Comparison of ENCODE assay signal across 8 cellular contexts in the genomic region with DNA sequence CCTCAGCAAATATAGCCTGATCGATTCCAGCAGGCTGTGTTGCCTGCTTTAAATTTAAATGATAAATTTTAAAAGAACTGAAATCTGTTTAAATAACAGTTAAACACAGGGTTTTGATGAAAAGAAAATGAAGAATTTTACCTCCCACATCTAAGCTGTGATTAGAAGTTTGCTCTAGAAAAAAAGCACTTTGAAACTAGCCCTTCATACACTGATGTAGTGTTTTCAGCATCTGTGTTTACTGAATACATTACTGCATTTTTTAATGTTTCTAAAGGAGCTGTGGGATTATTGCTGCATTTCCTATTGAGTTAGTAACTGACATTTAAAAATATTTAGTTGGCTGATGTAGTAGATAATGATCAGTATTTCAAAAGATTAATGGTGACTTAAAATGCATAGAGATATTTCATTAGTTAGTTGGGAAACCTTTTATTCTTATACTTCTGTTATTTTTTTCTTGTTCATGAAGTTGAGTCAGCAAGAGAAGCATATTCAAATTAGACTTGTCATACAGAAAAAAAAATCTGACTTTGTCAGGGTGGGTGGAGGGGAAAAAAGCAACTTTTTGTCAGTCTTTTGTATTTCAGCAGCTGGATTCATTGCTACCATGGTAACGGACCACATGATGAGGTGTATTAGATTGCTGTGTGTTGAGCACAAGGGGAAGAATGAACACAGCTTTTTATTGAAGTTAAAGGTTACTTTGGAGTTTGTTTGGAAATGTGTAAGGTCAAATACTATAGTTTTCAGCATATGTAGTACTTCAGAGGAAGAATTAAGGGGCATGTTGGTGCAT. TPM values are rescaled to one million over a fixed set of nuclear protein-coding genes. Genes with fewer than 3 reads are reported as not detected.
DNase-seq lines count a peak whose midpoint lies in the region; ATAC-seq, FAIRE-seq and TF ChIP-seq lines count a peak whose summit lies in the region.
"Had no signal": no experiment of that assay in that cellular context is flagged by ENCODE, and none has a peak within 500 bp of the region (broad histone marks: within the 10 kb centered on the region; RNA-seq: fewer than 3 reads in every experiment).

A gene (plus strand): TSS at position 668 of the 799 bp plus-strand sequence. CDS start 45,679 bp downstream, outside the sequence.

- no peak for TF ChIP-seq POLR2A in GM12891 (IDR thresholded peaks at IDR 0.05; ENCODE audit: low read depth, low read length)

- no peaks in the 10 kb centered on the region for H3K36me3 ChIP-seq in MG63

- no peaks in the 10 kb centered on the region for H3K36me3 Mint-ChIP-seq in activated naive CD4-positive, alpha-beta T cell treated with anti-CD3 and anti-CD28 coated beads for 36 hours (ENCODE audit: low read depth)

- CTCF ChIA-PET in activated naive CD4-positive, alpha-beta T cell treated with anti-CD3 and anti-CD28 coated beads for 36 hours (lab: Charles Lee), result interaction anchor here (1.6 kb wide), 1 partner anchor 48 kb away, joined by 6 read pairs; no protein-coding TSS in a partner anchor

- H3K4me3 ChIP-seq in MG63, result no peak within 1 kb of the TSS

- H3K9me3 Mint-ChIP-seq in activated naive CD4-positive, alpha-beta T cell treated with anti-CD3 and anti-CD28 coated beads for 36 hours, result no peaks in the 10 kb centered on the region
- H3K9me3 Mint-ChIP-seq: T-helper 1 cell treated with Interleukin-12 subunit alpha and Interleukin-12 subunit beta and Interleukin-4 antibody, amounts not matched to agents 30 μg/mL and 1 μg/mL, for 36 hours had no signal

- no peaks in the 10 kb centered on the region for H3K4me1 Mint-ChIP-seq in activated naive CD4-positive, alpha-beta T cell treated with anti-CD3 and anti-CD28 coated beads for 36 hours (ENCODE audit: low read depth)

- H3K9me3 ChIP-seq in MG63, result no peaks in the 10 kb centered on the region

- no peak within 1 kb of the TSS for H3K27ac Mint-ChIP-seq in activated naive CD4-positive, alpha-beta T cell treated with anti-CD3 and anti-CD28 coated beads for 36 hours
- H3K27ac Mint-ChIP-seq: T-helper 1 cell treated with Interleukin-12 subunit alpha and Interleukin-12 subunit beta and Interleukin-4 antibody, amounts not matched to agents 30 μg/mL and 1 μg/mL, for 36 hours had no signal

- no peaks in the 10 kb centered on the region for H3K27me3 ChIP-seq in MG63

- FAIRE-seq in GM12891 (lab: Jason Lieb, UNC), result no peak

- no peak within 1 kb of the TSS for H3K4me3 Mint-ChIP-seq in activated naive CD4-positive, alpha-beta T cell treated with anti-CD3 and anti-CD28 coated beads for 36 hours
- H3K4me3 Mint-ChIP-seq: T-helper 1 cell treated with Interleukin-12 subunit alpha and Interleukin-12 subunit beta and Interleukin-4 antibody, amounts not matched to agents 30 μg/mL and 1 μg/mL, for 36 hours had no signal

- H3K27me3 Mint-ChIP-seq in activated naive CD4-positive, alpha-beta T cell treated with anti-CD3 and anti-CD28 coated beads for 36 hours (ENCODE audit: low read depth), result peaks cover 11% of the 10 kb centered on the region

- intact Hi-C loops in posterior vena cava (cut with DNase I), result loop anchor here in 1 of 2 donors (5.0 kb wide), 2 partner anchors 367 to 382 kb away; no protein-coding TSS in a partner anchor
- intact Hi-C loops in activated naive CD4-positive, alpha-beta T cell treated with anti-CD3 and anti-CD28 coated beads for 36 hours (cut with micrococcal nuclease), result no loop called here

- DNase-seq in MG63 (peak; percentile 2), SW480 (ENCODE audit: low spot score) (peak; percentile 1), globus pallidus (ENCODE audit: low spot score) (peak; percentile 68), posterior vena cava (ENCODE audit: low spot score) (no peak), GM12891 (ENCODE audit: insufficient read length, low spot score) (no peak)
- no peak for DNase-seq in activated naive CD4-positive, alpha-beta T cell treated with anti-CD3 and anti-CD28 coated beads for 36 hours

- ATAC-seq in HG03457 (IDR thresholded peaks at IDR 0.05; ENCODE audit: unreplicated experiment), result no peak

TF ChIP-seq in GM12891, 5 proteins besides CTCF, POLR2A, EP300 and RAD21:
- TF ChIP-seq TAF1 (IDR thresholded peaks at IDR 0.05; ENCODE audit: low read depth, low read length) (no peak), POLR2AphosphoS5 (IDR thresholded peaks at IDR 0.05; ENCODE audit: low read depth, low read length) (no peak), PAX5 (IDR thresholded peaks at IDR 0.05; ENCODE audit: insufficient read depth, low read length, severe bottlenecking) (no peak), SPI1 (IDR thresholded peaks at IDR 0.05; ENCODE audit: low read depth, low read length) (no peak), POU2F2 (IDR thresholded peaks at IDR 0.05; ENCODE audit: low read depth, low read length) (no peak)

RNA-seq across cellular contexts. Expression of the gene that starts here (rescaled TPM):
- 0.22 and 0.33 TPM in 2 replicates for total RNA-seq in MG63 (2014; rRNA removed; shearing (Covaris generic); ENCODE audit: low replicate concordance)
- 100 to 1,000 TPM; 110 to 115 TPM for total RNA-seq in posterior vena cava
- under 1 TPM; 0.27 to 0.43 TPM for total RNA-seq in activated naive CD4-positive, alpha-beta T cell treated with anti-CD3 and anti-CD28 coated beads for 36 hours
- polyA plus RNA-seq in GM12891 (2012; ENCODE audit: low read depth, missing spikeins), result not detected

Comparison
In these comparisons a context has a peak if more than half of its experiments do, and no peak if none do; other contexts are left out.
1. RNA of the gene that starts here (total RNA-seq): 110 to 115 TPM in posterior vena cava; 0.27 to 0.43 TPM in activated naive CD4-positive, alpha-beta T cell treated with anti-CD3 and anti-CD28 coated beads for 36 hours and 0.22 to 0.33 TPM in MG63; every median in the first group is over 10 times any median in the second.
2. Peak in DNase-seq in MG63; RNA of the gene not detected or under 1 TPM.
3. DNase-seq: peak in SW480 (single experiment) and globus pallidus (single experiment); none in posterior vena cava (single experiment), activated naive CD4-positive, alpha-beta T cell treated with anti-CD3 and anti-CD28 coated beads for 36 hours (single experiment) and GM12891 (single experiment).